In genomic region chr2:96739633-96740428, GRCh38 we compare ENCODE assay signal across 8 cellular contexts. TPM values are rescaled to one million over a fixed set of nuclear protein-coding genes. Genes with fewer than 3 reads are reported as not detected.
A peak's percentile ranks its signal among the peaks of the same experiment; 100 is the strongest.
DNase-seq lines count a peak whose midpoint lies in the region; TF ChIP-seq lines count a peak whose summit lies in the region.

A gene with protein sequence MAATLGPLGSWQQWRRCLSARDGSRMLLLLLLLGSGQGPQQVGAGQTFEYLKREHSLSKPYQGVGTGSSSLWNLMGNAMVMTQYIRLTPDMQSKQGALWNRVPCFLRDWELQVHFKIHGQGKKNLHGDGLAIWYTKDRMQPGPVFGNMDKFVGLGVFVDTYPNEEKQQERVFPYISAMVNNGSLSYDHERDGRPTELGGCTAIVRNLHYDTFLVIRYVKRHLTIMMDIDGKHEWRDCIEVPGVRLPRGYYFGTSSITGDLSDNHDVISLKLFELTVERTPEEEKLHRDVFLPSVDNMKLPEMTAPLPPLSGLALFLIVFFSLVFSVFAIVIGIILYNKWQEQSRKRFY (minus strand): TSS chr2:96740064. CDS start chr2:96740040, 24 bp downstream.

- H3K4me1 ChIP-seq in ES-I3 (ENCODE audit: insufficient read depth, low read length) (no peaks in the 10 kb centered on the region), HAP-1 (peaks cover 10% of the 10 kb centered on the region), MM.1S (ENCODE audit: low read length) (no peaks in the 10 kb centered on the region; the same call in none of the 2 replicates), stomach smooth muscle (ENCODE audit: control insufficient read depth, insufficient read depth, low read length) (peaks cover 7% of the 10 kb centered on the region)

- H3K9me2 ChIP-seq in MM.1S (replicated peaks; ENCODE audit: insufficient read depth, low read length): no peaks in the 10 kb centered on the region

- H3K36me3 ChIP-seq in ES-I3 (ENCODE audit: insufficient read depth, low read length) (peaks cover 6% of the 10 kb centered on the region), HAP-1 (replicated peaks) (peaks cover 27% of the 10 kb centered on the region), MM.1S (replicated peaks; ENCODE audit: insufficient read depth, low read length) (no peaks in the 10 kb centered on the region), stomach smooth muscle (ENCODE audit: control insufficient read depth in 2 of 2, insufficient read depth in 2 of 2, low read length in 2 of 2) (peaks cover 2 to 6% of the 10 kb centered on the region in 2 donors)

- peaks cover 6% of the 10 kb centered on the region for H3F3A ChIP-seq in MM.1S (ENCODE audit: insufficient read depth, low read length)

- H3K79me2 ChIP-seq in MM.1S (ENCODE audit: low read length): peaks cover 22% of the 10 kb centered on the region

- H3K4me3 Mint-ChIP-seq in neural crest cell: peak within 1 kb of the TSS; percentile 96

- H3K9me3 ChIP-seq in ES-I3 (ENCODE audit: control insufficient read depth, insufficient read depth, low read length) (no peaks in the 10 kb centered on the region), HAP-1 (no peaks in the 10 kb centered on the region), MM.1S (replicated peaks; ENCODE audit: insufficient read depth, low read length) (no peaks in the 10 kb centered on the region), stomach smooth muscle (ENCODE audit: control insufficient read depth in 2 of 2, low read length in 2 of 2) (no peaks in the 10 kb centered on the region)

- no peaks in the 10 kb centered on the region for H4K20me1 ChIP-seq in MM.1S (ENCODE audit: insufficient read depth, low read length)

- H3K27ac ChIP-seq in MM.1S (ENCODE audit: low read length): peak within 1 kb of the TSS; percentile 78
- peak within 1 kb of the TSS; percentile 62 for H3K27ac ChIP-seq in stomach smooth muscle (ENCODE audit: low read length)

- no peak; the same call in 1 of the 2 replicates for TF ChIP-seq CTCF in MM.1S (IDR thresholded peaks at IDR 0.05; ENCODE audit: low read length)
- TF ChIP-seq CTCF in fibroblast of villous mesenchyme (IDR thresholded peaks at IDR 0.05; ENCODE audit: insufficient read depth, low read depth, low read length): peak; percentile 7
- no peak for TF ChIP-seq CTCF in neural crest cell (conservative IDR thresholded peaks at IDR 0.05)

- DNase-seq in HAP-1 (ENCODE audit: low spot score in 2 of 2): peak; percentile 97 to 99
- DNase-seq in MM.1S: peak; percentile 99
- peak; percentile 97 for DNase-seq in SIG-M5 (lab: John Stamatoyannopoulos, UW)
- DNase-seq in activated gamma-delta T cell treated with anti-CD3 and anti-CD28 coated beads, Interleukin-2, amount 50 U/mL, for 16 hours (ENCODE audit: low read depth): peak; percentile 93
- DNase-seq in fibroblast of villous mesenchyme (ENCODE audit: low read depth): peak; percentile 97
- DNase-seq in neural crest cell (ENCODE audit: low read depth, low spot score): peak; percentile 91

- H3K9ac ChIP-seq in ES-I3 (ENCODE audit: low read depth, low read length) (peak within 1 kb of the TSS; percentile 89), MM.1S (ENCODE audit: low read length) (peak within 1 kb of the TSS; percentile 67), stomach smooth muscle (ENCODE audit: low read length in 2 of 2) (peak within 1 kb of the TSS; percentile 84 to 86)

- no peaks in the 10 kb centered on the region for H3K36me3 Mint-ChIP-seq in neural crest cell (ENCODE audit: low read depth)

- no peaks in the 10 kb centered on the region for H3K27me3 Mint-ChIP-seq in neural crest cell (ENCODE audit: low read depth)

- peak within 1 kb of the TSS; percentile 83 for H3K4me2 ChIP-seq in MM.1S (ENCODE audit: low read depth, low read length)

- H3K27ac Mint-ChIP-seq in neural crest cell (ENCODE audit: unreplicated experiment): peak within 1 kb of the TSS; percentile 97

- H3K4me3 ChIP-seq in HAP-1 (peak within 1 kb of the TSS; percentile 74), MM.1S (ENCODE audit: low read length) (peak within 1 kb of the TSS; percentile 66), fibroblast of villous mesenchyme (ENCODE audit: low read depth, low read length) (peak within 1 kb of the TSS; percentile 93), stomach smooth muscle (ENCODE audit: low read length in 2 of 2) (peak within 1 kb of the TSS; percentile 81 to 94)

- H3K27me3 ChIP-seq in HAP-1 (ENCODE audit: low read depth) (no peaks in the 10 kb centered on the region), MM.1S (replicated peaks; ENCODE audit: insufficient read depth, low read length) (no peaks in the 10 kb centered on the region), stomach smooth muscle (ENCODE audit: control insufficient read depth in 1 of 2, insufficient read depth in 2 of 2, low read length in 2 of 2) (no peaks in the 10 kb centered on the region)

- in situ Hi-C loops in HAP-1 (cut with MboI; ENCODE audit: low sequenced_read_pairs): no loop called here

- peak within 1 kb of the TSS; percentile 74 for H2AFZ ChIP-seq in MM.1S (ENCODE audit: low read length)

- peaks cover 25% of the 10 kb centered on the region for H3K4me1 Mint-ChIP-seq in neural crest cell

- no peaks in the 10 kb centered on the region for H3K9me3 Mint-ChIP-seq in neural crest cell

RNA-seq across cellular contexts. Expression of the gene that starts here (rescaled TPM):
- 15.1 and 31.1 TPM in 2 replicates for total RNA-seq in fibroblast of villous mesenchyme
- 25.7 and 25.8 TPM in 2 replicates for total RNA-seq in neural crest cell

Comparison
In these comparisons a context has a peak if more than half of its experiments do, and no peak if none do; other contexts are left out.
1. Peak in every context shown above with its lines: DNase-seq, H3K4me3 ChIP-seq and H3K27ac ChIP-seq.